Comparison of ENCODE assay signal across 29 cellular contexts in genomic region chr12:31366104-31366621, GRCh38.
"Had no signal": no experiment of that assay in that cellular context is flagged by ENCODE, and none has a peak within 500 bp of the region (broad histone marks: within the 10 kb centered on the region; RNA-seq: fewer than 3 reads in every experiment).

No MANE protein-coding gene starts in this region.

- H3K36me3 ChIP-seq: brain microvascular endothelial cell, esophagus squamous epithelium, gastroesophageal sphincter, heart right ventricle had no signal

- H3K4me3 ChIP-seq: coronary artery, esophagus squamous epithelium, gastroesophageal sphincter, heart right ventricle had no signal

- FAIRE-seq: astrocyte, bronchial epithelial cell, endometrium, endothelial cell of umbilical vein had no signal

- ATAC-seq: activated CD4-positive, CD25-positive, alpha-beta regulatory T cell treated with anti-CD3 and anti-CD28 coated beads, Interleukin-2, amount 50 U/mL, for 24 hours; activated CD8-positive, alpha-beta T cell treated with anti-CD3 and anti-CD28 coated beads for 36 hours; activated T-cell treated with anti-CD3 and anti-CD28 coated beads, Interleukin-2, amount 50 U/mL, for 4 hours; activated T-helper 17 cell treated with anti-CD3 and anti-CD28 coated beads, Interleukin-2, amount 50 U/mL, for 72 hours; effector memory CD8-positive, alpha-beta T cell; gastroesophageal sphincter; heart right ventricle had no signal

- DNase-seq: activated B cell treated with CpG ODN at 0.5 μM for 24 hours; activated CD4-positive, alpha-beta T cell treated with anti-CD3 and anti-CD28 coated beads for 48 hours; activated CD4-positive, alpha-beta T cell treated with anti-CD3 and anti-CD28 coated beads, Interleukin-2, amount 50 U/mL, for 1 hour; activated CD4-positive, alpha-beta T cell treated with anti-CD3 and anti-CD28 coated beads, Interleukin-2, amount 50 U/mL, for 48 hours; activated CD8-positive, alpha-beta memory T cell treated with anti-CD3 and anti-CD28 coated beads for 24 hours; activated CD8-positive, alpha-beta T cell treated with anti-CD3 and anti-CD28 coated beads for 36 hours; activated effector memory CD4-positive, alpha-beta T cell treated with Interleukin-2 at 50 U/mL for 16 hours; activated gamma-delta T cell treated with Interleukin-2 at 50 U/mL for 16 hours; activated naive CD4-positive, alpha-beta T cell treated with anti-CD3 and anti-CD28 coated beads, Interleukin-2, amount 50 U/mL, for 16 hours; activated naive CD4-positive, alpha-beta T cell treated with Interleukin-2 at 50 U/mL for 16 hours; activated T-cell treated with anti-CD3 and anti-CD28 coated beads, Interleukin-2, amount 50 U/mL, for 4 hours; amniotic stem cell; anterior cingulate cortex; brain microvascular endothelial cell; effector CD4-positive, alpha-beta T cell; effector memory CD8-positive, alpha-beta T cell; esophagus squamous epithelium; foreskin melanocyte; heart right ventricle; T-helper 2 cell had no signal

- H3K27me3 ChIP-seq: brain microvascular endothelial cell, esophagus squamous epithelium had no signal

- H3K27ac ChIP-seq: brain microvascular endothelial cell, coronary artery, epithelial cell of prostate, esophagus squamous epithelium, gastroesophageal sphincter, heart right ventricle had no signal

- H3K9me3 ChIP-seq: esophagus squamous epithelium, gastroesophageal sphincter, heart right ventricle had no signal
